In genomic region chr19:3024509-3024869, GRCh38 we compare ENCODE assay signal across 14 cellular contexts. TPM values are rescaled to one million over a fixed set of nuclear protein-coding genes. Genes with fewer than 3 reads are reported as not detected.
DNase-seq lines count a peak whose midpoint lies in the region; ATAC-seq and TF ChIP-seq lines count a peak whose summit lies in the region.
"Had no signal": no experiment of that assay in that cellular context is flagged by ENCODE, and none has a peak within 500 bp of the region (broad histone marks: within the 10 kb centered on the region; RNA-seq: fewer than 3 reads in every experiment).

No MANE protein-coding gene starts in this region.

- H2AFZ ChIP-seq in mesenchymal stem cell (ENCODE audit: low read depth, low read length) = no peak overlapping the region

- H2BK12ac ChIP-seq in mesenchymal stem cell (ENCODE audit: low read length in 2 of 2) = no peak overlapping the region

- in situ Hi-C loops in transverse colon (cut with MboI; ENCODE audit: low pct_ligation_motif_present in 1 of 4, low pct_unique_long_range_greater_than_20kb in 1 of 4, low sequenced_read_pairs in 3 of 4) = no loop called here

- peak; percentile 51 for DNase-seq in stimulated activated CD4-positive, alpha-beta T cell treated with anti-CD3 and anti-CD28 coated beads, Interleukin-1b, Interleukin-23, amount 100 ng/mL, for 48 hours
- no peak for DNase-seq in stimulated activated CD4-positive, alpha-beta T cell treated with anti-CD3 and anti-CD28 coated beads, Interleukin-2, amount 100 ng/mL, for 48 hours
- DNase-seq in T-helper 17 cell = no peak
- DNase-seq in endodermal cell = no peak
- no peak for DNase-seq in transverse colon
- no peak for DNase-seq in anterior cingulate cortex (lab: John Stamatoyannopoulos, UW)
- DNase-seq in mesenchymal stem cell = no peak
- no peak for DNase-seq in SW480 (ENCODE audit: low spot score)
- DNase-seq: activated CD8-positive, alpha-beta memory T cell treated with anti-CD3 and anti-CD28 coated beads, Interleukin-2, amount 50 U/mL, for 4 hours; DMS153; NCI-H1092; SIG-M5; thyroid gland had no signal

- peak overlapping the region; percentile 76 for H3K4me3 ChIP-seq in endodermal cell (ENCODE audit: low read length)
- peak overlapping the region in 3 of 4 donors; percentile 4 to 15 (median 5) for H3K4me3 ChIP-seq in transverse colon
- H3K4me3 ChIP-seq in mesenchymal stem cell (ENCODE audit: insufficient read depth in 1 of 2, low read depth in 1 of 2, low read length in 2 of 2) = no peak overlapping the region
- H3K4me3 ChIP-seq: right atrium auricular region, thyroid gland had no signal

- H3K9ac ChIP-seq in endodermal cell (ENCODE audit: extremely low read depth, low read length, poor library complexity, severe bottlenecking) (peak overlapping the region; percentile 63), mesenchymal stem cell (ENCODE audit: low read length) (no peak overlapping the region)

- no peak for TF ChIP-seq POLR2A in transverse colon (IDR thresholded peaks at IDR 0.05)

- no peak overlapping the region for H4K91ac ChIP-seq in mesenchymal stem cell (ENCODE audit: low read length)

- H3K36me3 Mint-ChIP-seq in T-helper 17 cell (ENCODE audit: low read depth) (no peaks in the 10 kb centered on the region), endodermal cell (ENCODE audit: low read depth) (peaks cover 4% of the 10 kb centered on the region)

- H3K4ac ChIP-seq in mesenchymal stem cell (ENCODE audit: low read depth in 1 of 2, low read length in 2 of 2) = no peak overlapping the region

- H3K27ac Mint-ChIP-seq in T-helper 17 cell = no peak overlapping the region
- peak overlapping the region; percentile 30 for H3K27ac Mint-ChIP-seq in endodermal cell

- H2BK120ac ChIP-seq in mesenchymal stem cell (ENCODE audit: low read depth, low read length) = no peak overlapping the region

- peaks cover 2% of the 10 kb centered on the region for H3K9me3 Mint-ChIP-seq in endodermal cell

- TF ChIP-seq CTCF in endodermal cell (conservative IDR thresholded peaks at IDR 0.05) (no peak), transverse colon (IDR thresholded peaks at IDR 0.05) (no peak)

- H3K27me3 ChIP-seq in endodermal cell (ENCODE audit: control insufficient read depth, insufficient read depth, low read length, poor library complexity, severe bottlenecking) (peaks cover 12% of the 10 kb centered on the region), transverse colon (peaks cover 4% of the 10 kb centered on the region), mesenchymal stem cell (ENCODE audit: control insufficient read depth in 1 of 2, insufficient read depth in 1 of 2, low read length in 2 of 2) (peaks cover 31 to 61% of the 10 kb centered on the region in 2 experiments)
- H3K27me3 ChIP-seq: right atrium auricular region, thyroid gland had no signal

- no peak overlapping the region for H2BK15ac ChIP-seq in mesenchymal stem cell (ENCODE audit: low read depth, poor library complexity, severe bottlenecking)

- H3K36me3 ChIP-seq in endodermal cell (ENCODE audit: control insufficient read depth, insufficient read depth, low read length) = peaks cover 9% of the 10 kb centered on the region
- H3K36me3 ChIP-seq in transverse colon = no peaks in the 10 kb centered on the region
- H3K36me3 ChIP-seq in mesenchymal stem cell (ENCODE audit: control insufficient read depth in 1 of 2, insufficient read depth in 2 of 2, low read depth in 1 of 2, low read length in 2 of 2) = no peaks in the 10 kb centered on the region
- H3K36me3 ChIP-seq: thyroid gland had no signal

- H3K79me1 ChIP-seq in mesenchymal stem cell (replicated peaks; ENCODE audit: low read length, poor library complexity, severe bottlenecking) = no peaks in the 10 kb centered on the region

- H3K23ac ChIP-seq in mesenchymal stem cell (ENCODE audit: low read length in 2 of 2) = no peak overlapping the region

- peak overlapping the region; percentile 60 for H3K4me3 Mint-ChIP-seq in T-helper 17 cell
- peak overlapping the region; percentile 51 for H3K4me3 Mint-ChIP-seq in endodermal cell

- H3K27me3 Mint-ChIP-seq in T-helper 17 cell (no peaks in the 10 kb centered on the region), endodermal cell (ENCODE audit: insufficient read depth) (peaks cover 32% of the 10 kb centered on the region)

- no peak for ATAC-seq in T-helper 17 cell

- H3K14ac ChIP-seq in mesenchymal stem cell (ENCODE audit: low read length in 2 of 2) = no peak overlapping the region

- H3K27ac ChIP-seq in endodermal cell (ENCODE audit: low read depth, low read length) (no peak overlapping the region), transverse colon (peak overlapping the region in 3 of 4 donors; percentile 47 to 67 (median 60)), mesenchymal stem cell (ENCODE audit: low read length, poor library complexity, severe bottlenecking) (no peak overlapping the region)
- H3K27ac ChIP-seq: right atrium auricular region, thyroid gland had no signal

- H3K9me3 ChIP-seq in T-helper 17 cell (ENCODE audit: control insufficient read depth, low read length, poor library complexity, severe bottlenecking) (no peaks in the 10 kb centered on the region), endodermal cell (ENCODE audit: control insufficient read depth, low read length) (no peaks in the 10 kb centered on the region), transverse colon (no peaks in the 10 kb centered on the region), mesenchymal stem cell (ENCODE audit: control insufficient read depth, low read length) (no peaks in the 10 kb centered on the region)
- H3K9me3 ChIP-seq: right atrium auricular region, thyroid gland had no signal

- peaks cover 15% of the 10 kb centered on the region for H3K4me1 Mint-ChIP-seq in T-helper 17 cell
- peaks cover 19% of the 10 kb centered on the region for H3K4me1 Mint-ChIP-seq in endodermal cell

- no peak overlapping the region for H3K4me2 ChIP-seq in mesenchymal stem cell (ENCODE audit: low read length, poor library complexity, severe bottlenecking)

- H2BK5ac ChIP-seq in mesenchymal stem cell (ENCODE audit: low read depth, low read length, poor library complexity, severe bottlenecking) = no peak overlapping the region

- H3K4me1 ChIP-seq in endodermal cell (ENCODE audit: control insufficient read depth, insufficient read depth, low read length) = peaks cover 8% of the 10 kb centered on the region
- peaks cover 3 to 22% (median 14%) of the 10 kb centered on the region in 4 donors for H3K4me1 ChIP-seq in transverse colon
- H3K4me1 ChIP-seq in mesenchymal stem cell (ENCODE audit: control insufficient read depth, insufficient read depth, low read depth, low read length) = peaks cover 13% of the 10 kb centered on the region

- H2AK5ac ChIP-seq in mesenchymal stem cell (ENCODE audit: low read length, severe bottlenecking) = no peak overlapping the region

- WGBS in endodermal cell (ENCODE audit: insufficient coverage in 1 of 2, insufficient read length in 1 of 2), 2 experiments = 17 to 49% methylated on average over 2 to 5 of the region's 5 CpGs
- 28% methylated on average over 5 of the region's 5 CpGs; no CpG with 5 or more reads in 1 of the 2 donors for WGBS in transverse colon (ENCODE audit: low coverage in 1 of 2), 2 donors
- 37% methylated on average over 5 of the region's 5 CpGs for WGBS in mesenchymal stem cell

- intact Hi-C loops in transverse colon (cut with DNase I; ENCODE audit: low total_unique reads) = no loop called here

- TF ChIP-seq EP300 in transverse colon (IDR thresholded peaks at IDR 0.05; ENCODE audit: low read depth) = no peak

- H4K8ac ChIP-seq in mesenchymal stem cell (ENCODE audit: low read length) = no peak overlapping the region

- no peak overlapping the region for H3K18ac ChIP-seq in mesenchymal stem cell (ENCODE audit: low read depth in 1 of 2, low read length in 2 of 2)

RNA-seq across cellular contexts. Expression of gene TLE2, which starts 4.6 kb away (rescaled TPM):
- total RNA-seq in T-helper 17 cell (10 to 100 TPM in 1 of 2 donors, 1 to 10 TPM in 1; 9.5 to 13.1 TPM), endodermal cell (10 to 100 TPM; 75.0 to 80.3 TPM), transverse colon (10 to 100 TPM; 31.4 to 70.0 (median 47.5) TPM)
- 8.9 TPM for polyA plus RNA-seq in endodermal cell (2013, experiment 1 of 2)
- 10.2 TPM for polyA plus RNA-seq in endodermal cell (2013, experiment 2 of 2)
- 9.5 TPM for polyA plus RNA-seq in mesenchymal stem cell (2013, experiment 1 of 2)
- 8.7 TPM for polyA plus RNA-seq in mesenchymal stem cell (2013, experiment 2 of 2)

RNA-seq across cellular contexts. Expression of gene TLE5, which starts 37.8 kb away (rescaled TPM):
- total RNA-seq in T-helper 17 cell (100 to 1,000 TPM; 869 to 906 TPM), endodermal cell (100 to 1,000 TPM; 488 to 575 TPM), transverse colon (100 to 1,000 TPM; 307 to 561 (median 400) TPM)
- 171 TPM for polyA plus RNA-seq in endodermal cell (2013, experiment 1 of 2)
- polyA plus RNA-seq in endodermal cell (2013, experiment 2 of 2) = 199 TPM
- 329 TPM for polyA plus RNA-seq in mesenchymal stem cell (2013, experiment 1 of 2)
- polyA plus RNA-seq in mesenchymal stem cell (2013, experiment 2 of 2) = 321 TPM

RNA-seq across cellular contexts. Expression of gene TLE6, which starts 47.1 kb away (rescaled TPM):
- under 1 TPM in 1 of 2 donors, not detected in 1; 0.29 TPM for total RNA-seq in T-helper 17 cell
- total RNA-seq in endodermal cell = 10 to 100 TPM; 13.7 to 17.3 TPM
- 1.2 TPM for polyA plus RNA-seq in endodermal cell (2013, experiment 1 of 2)
- 1.3 TPM for polyA plus RNA-seq in endodermal cell (2013, experiment 2 of 2)
- total RNA-seq in transverse colon = not detected
- 2.3 TPM for polyA plus RNA-seq in mesenchymal stem cell (2013, experiment 1 of 2)
- polyA plus RNA-seq in mesenchymal stem cell (2013, experiment 2 of 2) = 1.6 TPM

Comparison
In these comparisons a context has a peak if more than half of its experiments do, and no peak if none do; other contexts are left out.
1. H3K27ac ChIP-seq: peak in transverse colon (3 of 4); none in endodermal cell (single experiment) and mesenchymal stem cell (single experiment).
2. H3K4me3 ChIP-seq: peak in endodermal cell (single experiment) and transverse colon (3 of 4); none in mesenchymal stem cell (0 of 2).
3. RNA of gene TLE6, which starts 47.1 kb away (total RNA-seq): 13.7 to 17.3 TPM in endodermal cell; not detected in transverse colon and 0.29 TPM in T-helper 17 cell; every median in the first group is over 10 times any median in the second.